Comparison of ENCODE assay signal across 24 cellular contexts in the genomic region with DNA sequence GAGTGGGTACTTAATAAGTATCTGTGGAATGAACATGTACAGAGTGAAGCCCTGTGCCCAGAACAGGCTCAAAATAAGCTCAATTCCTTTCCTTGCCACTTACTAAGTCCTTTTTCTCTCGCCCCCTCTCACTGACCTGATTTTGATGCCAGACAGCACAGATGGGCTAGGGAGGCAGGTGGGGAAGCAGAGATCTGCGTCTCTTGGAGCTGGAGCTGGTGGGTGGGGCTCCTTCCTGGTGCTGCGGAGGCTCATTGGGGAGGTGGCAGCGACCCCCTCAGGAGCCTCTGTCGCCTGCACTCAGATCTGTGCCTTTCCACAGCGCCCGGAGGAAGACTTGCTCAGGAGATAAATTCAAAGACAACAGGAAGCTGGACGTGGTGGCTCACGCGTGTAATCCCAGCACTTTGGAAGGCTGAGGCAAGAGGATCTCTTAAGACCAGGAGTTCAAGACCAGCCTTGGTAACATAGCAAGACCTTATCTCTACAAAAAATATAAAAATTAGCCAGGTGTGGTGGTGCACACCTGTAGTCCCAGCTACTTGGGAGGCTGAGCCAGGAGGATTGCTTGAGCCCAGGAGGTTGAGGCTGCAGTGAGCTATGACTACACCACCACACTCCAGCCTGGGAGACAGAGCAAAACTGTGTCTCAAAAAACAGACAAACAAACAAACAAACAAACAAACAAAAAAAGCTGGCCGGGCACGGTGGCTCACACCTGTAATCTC. TPM values are rescaled to one million over a fixed set of nuclear protein-coding genes. Genes with fewer than 3 reads are reported as not detected.
DNase-seq lines count a peak whose midpoint lies in the region; ATAC-seq and TF ChIP-seq lines count a peak whose summit lies in the region.
"Had no signal": no experiment of that assay in that cellular context is flagged by ENCODE, and none has a peak within 500 bp of the region (broad histone marks: within the 10 kb centered on the region; RNA-seq: fewer than 3 reads in every experiment).

No MANE protein-coding gene starts in this region.

- no peak for ATAC-seq in GM19035 (IDR thresholded peaks at IDR 0.05; ENCODE audit: unreplicated experiment)

- H3K4me3 Mint-ChIP-seq in nephron progenitor cell (no peak overlapping the region), osteocyte (ENCODE audit: unreplicated experiment) (no peak overlapping the region)
- H3K4me3 Mint-ChIP-seq: CD4-positive, alpha-beta T cell; neural crest cell had no signal

- H3K36me3 Mint-ChIP-seq in nephron progenitor cell (ENCODE audit: low read depth) (peaks cover 9% of the 10 kb centered on the region), osteocyte (ENCODE audit: unreplicated experiment) (no peaks in the 10 kb centered on the region)

- H3K9me3 Mint-ChIP-seq in nephron progenitor cell, result no peaks in the 10 kb centered on the region
- no peaks in the 10 kb centered on the region for H3K9me3 Mint-ChIP-seq in osteocyte (ENCODE audit: unreplicated experiment)
- H3K9me3 Mint-ChIP-seq: CD4-positive, alpha-beta T cell; neural crest cell had no signal

- TF ChIP-seq CTCF in nephron progenitor cell (IDR thresholded peaks at IDR 0.05) (no peak), osteocyte (IDR thresholded peaks at IDR 0.05) (no peak)

- H3K4me1 Mint-ChIP-seq in nephron progenitor cell (peaks cover 45% of the 10 kb centered on the region), osteocyte (ENCODE audit: unreplicated experiment) (peaks cover 18% of the 10 kb centered on the region)

- DNase-seq in ELF-1 (ENCODE audit: low read depth, low spot score), result peak; percentile 54
- peak; percentile 91 for DNase-seq in NCI-H2171 treated with DMSO at 0.1 percent for 48 hours (lab: John Stamatoyannopoulos, UW)
- peak; percentile 89 for DNase-seq in cerebellum (ENCODE audit: low spot score)
- DNase-seq in nephron progenitor cell, result no peak
- DNase-seq in osteocyte (ENCODE audit: extremely low spot score, unreplicated experiment), result no peak
- no peak for DNase-seq in MV-4-11 (lab: John Stamatoyannopoulos, UW)
- DNase-seq in SHP77 (lab: John Stamatoyannopoulos, UW), result no peak
- DNase-seq: activated CD4-positive, alpha-beta T cell treated with anti-CD3 and anti-CD28 coated beads, Interleukin-2, amount 50 U/mL, for 1 hour; activated CD8-positive, alpha-beta memory T cell treated with anti-CD3 and anti-CD28 coated beads, Interleukin-2, amount 50 U/mL, for 48 hours; activated gamma-delta T cell treated with Interleukin-2 at 50 U/mL for 16 hours; amniotic stem cell; CD4-positive, alpha-beta T cell; DMS53; effector CD8-positive, alpha-beta T cell; esophagus squamous epithelium; Kasumi-1; NCI-H1048; NCI-H2081; NCI-H526; stimulated activated naive CD4-positive, alpha-beta T cell had no signal

- no peaks in the 10 kb centered on the region for H3K27me3 Mint-ChIP-seq in nephron progenitor cell (ENCODE audit: low read depth, poor library complexity)
- H3K27me3 Mint-ChIP-seq in osteocyte (ENCODE audit: unreplicated experiment), result no peaks in the 10 kb centered on the region
- H3K27me3 Mint-ChIP-seq: CD4-positive, alpha-beta T cell had no signal

- H3K27ac Mint-ChIP-seq in nephron progenitor cell (peak overlapping the region; percentile 80), osteocyte (ENCODE audit: unreplicated experiment) (no peak overlapping the region)

RNA-seq across cellular contexts. Expression of gene AKT2, which starts 14.6 kb away (rescaled TPM):
- total RNA-seq in cerebellum, result 90.2 TPM
- total RNA-seq in osteocyte, result 152 and 156 TPM in 2 replicates

RNA-seq across cellular contexts. Expression of gene CCNP, which starts 44.0 kb away (rescaled TPM):
- 0.18 TPM for total RNA-seq in cerebellum
- 0.51 and 0.57 TPM in 2 replicates for total RNA-seq in osteocyte
- total RNA-seq: esophagus squamous epithelium had no signal

RNA-seq across cellular contexts. Expression of gene TTC9B, which starts 52.3 kb away (rescaled TPM):
- 15.0 TPM for total RNA-seq in cerebellum
- total RNA-seq in osteocyte, result not detected in 2 replicates
- total RNA-seq: cardiac septum; CD4-positive, alpha-beta T cell; esophagus squamous epithelium; pulmonary artery endothelial cell had no signal

Comparison
In these comparisons a context has a peak if more than half of its experiments do, and no peak if none do; other contexts are left out.
1. DNase-seq: peak in ELF-1 (single experiment), NCI-H2171 treated with DMSO at 0.1 percent for 48 hours (single experiment) and cerebellum (single experiment); none in nephron progenitor cell (single experiment), osteocyte (single experiment), MV-4-11 (single experiment) and SHP77 (0 of 2).
2. RNA of gene TTC9B, which starts 52.3 kb away (total RNA-seq): 15.0 TPM in cerebellum (single experiment); not detected in osteocyte; every median in the first group is over 10 times any median in the second.